Comparison of ENCODE assay signal across 1 cellular context in the genomic region with DNA sequence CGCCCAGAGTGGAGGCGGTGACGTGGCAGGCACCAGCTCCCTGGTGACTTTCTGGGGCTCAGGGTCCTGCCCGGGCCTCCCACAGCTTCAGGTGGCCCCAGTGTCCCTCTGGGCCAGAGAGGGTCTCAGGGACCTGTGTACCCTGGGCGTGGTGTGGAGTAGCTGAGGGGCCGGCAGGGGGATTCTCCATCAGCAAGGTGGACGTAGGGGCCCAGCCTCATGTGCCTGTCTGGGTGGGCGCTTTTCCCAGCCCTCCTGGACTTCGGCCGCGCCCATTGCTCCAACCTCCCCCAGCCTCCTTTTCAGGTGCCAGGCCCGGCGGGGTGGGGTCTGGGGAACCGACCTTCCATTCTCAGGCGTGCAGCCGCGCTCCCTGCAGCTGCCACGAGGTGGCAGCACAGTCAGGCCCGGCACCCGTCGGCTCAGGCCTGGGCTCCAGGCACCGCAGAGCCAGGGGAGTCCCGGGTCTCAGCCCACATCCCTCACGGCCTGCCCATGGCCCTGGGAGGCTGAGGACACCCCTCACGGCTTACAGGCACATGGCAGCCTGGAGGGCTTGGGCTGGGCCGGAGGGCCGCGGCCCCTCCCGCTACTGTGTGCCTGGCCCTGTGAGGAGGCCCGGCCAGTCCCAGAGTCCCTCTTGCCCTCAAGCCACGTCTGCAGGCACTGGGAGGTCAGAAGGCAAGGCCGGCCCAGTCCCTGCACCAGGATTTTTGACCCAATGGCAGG.
TF ChIP-seq lines count a peak whose summit lies in the region.

No MANE protein-coding gene starts in this region.

TF ChIP-seq in HepG2, 621 proteins besides CTCF, POLR2A, EP300 and RAD21 (continued from another document and continues in another):
- TF ChIP-seq MLX (CRISPR knock-in tag; IDR thresholded peaks at IDR 0.05), result no peak
- TF ChIP-seq, protein P1, sequence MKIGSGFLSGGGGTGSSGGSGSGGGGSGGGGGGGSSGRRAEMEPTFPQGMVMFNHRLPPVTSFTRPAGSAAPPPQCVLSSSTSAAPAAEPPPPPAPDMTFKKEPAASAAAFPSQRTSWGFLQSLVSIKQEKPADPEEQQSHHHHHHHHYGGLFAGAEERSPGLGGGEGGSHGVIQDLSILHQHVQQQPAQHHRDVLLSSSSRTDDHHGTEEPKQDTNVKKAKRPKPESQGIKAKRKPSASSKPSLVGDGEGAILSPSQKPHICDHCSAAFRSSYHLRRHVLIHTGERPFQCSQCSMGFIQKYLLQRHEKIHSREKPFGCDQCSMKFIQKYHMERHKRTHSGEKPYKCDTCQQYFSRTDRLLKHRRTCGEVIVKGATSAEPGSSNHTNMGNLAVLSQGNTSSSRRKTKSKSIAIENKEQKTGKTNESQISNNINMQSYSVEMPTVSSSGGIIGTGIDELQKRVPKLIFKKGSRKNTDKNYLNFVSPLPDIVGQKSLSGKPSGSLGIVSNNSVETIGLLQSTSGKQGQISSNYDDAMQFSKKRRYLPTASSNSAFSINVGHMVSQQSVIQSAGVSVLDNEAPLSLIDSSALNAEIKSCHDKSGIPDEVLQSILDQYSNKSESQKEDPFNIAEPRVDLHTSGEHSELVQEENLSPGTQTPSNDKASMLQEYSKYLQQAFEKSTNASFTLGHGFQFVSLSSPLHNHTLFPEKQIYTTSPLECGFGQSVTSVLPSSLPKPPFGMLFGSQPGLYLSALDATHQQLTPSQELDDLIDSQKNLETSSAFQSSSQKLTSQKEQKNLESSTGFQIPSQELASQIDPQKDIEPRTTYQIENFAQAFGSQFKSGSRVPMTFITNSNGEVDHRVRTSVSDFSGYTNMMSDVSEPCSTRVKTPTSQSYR (CRISPR knock-in tag; IDR thresholded peaks at IDR 0.05; ENCODE audit: borderline replicate concordance), result no peak
- no peak for TF ChIP-seq NR2C2 (CRISPR knock-in tag; IDR thresholded peaks at IDR 0.05; ENCODE audit: borderline replicate concordance)
- no peak for TF ChIP-seq RFXANK (CRISPR knock-in tag; IDR thresholded peaks at IDR 0.05)
- no peak for TF ChIP-seq ZNF549 (CRISPR knock-in tag; IDR thresholded peaks at IDR 0.05)
- TF ChIP-seq MBD4 (IDR thresholded peaks at IDR 0.05; ENCODE audit: borderline replicate concordance, low read length), result no peak
- TF ChIP-seq EED (CRISPR knock-in tag; IDR thresholded peaks at IDR 0.05), result no peak
- TF ChIP-seq, protein P2, sequence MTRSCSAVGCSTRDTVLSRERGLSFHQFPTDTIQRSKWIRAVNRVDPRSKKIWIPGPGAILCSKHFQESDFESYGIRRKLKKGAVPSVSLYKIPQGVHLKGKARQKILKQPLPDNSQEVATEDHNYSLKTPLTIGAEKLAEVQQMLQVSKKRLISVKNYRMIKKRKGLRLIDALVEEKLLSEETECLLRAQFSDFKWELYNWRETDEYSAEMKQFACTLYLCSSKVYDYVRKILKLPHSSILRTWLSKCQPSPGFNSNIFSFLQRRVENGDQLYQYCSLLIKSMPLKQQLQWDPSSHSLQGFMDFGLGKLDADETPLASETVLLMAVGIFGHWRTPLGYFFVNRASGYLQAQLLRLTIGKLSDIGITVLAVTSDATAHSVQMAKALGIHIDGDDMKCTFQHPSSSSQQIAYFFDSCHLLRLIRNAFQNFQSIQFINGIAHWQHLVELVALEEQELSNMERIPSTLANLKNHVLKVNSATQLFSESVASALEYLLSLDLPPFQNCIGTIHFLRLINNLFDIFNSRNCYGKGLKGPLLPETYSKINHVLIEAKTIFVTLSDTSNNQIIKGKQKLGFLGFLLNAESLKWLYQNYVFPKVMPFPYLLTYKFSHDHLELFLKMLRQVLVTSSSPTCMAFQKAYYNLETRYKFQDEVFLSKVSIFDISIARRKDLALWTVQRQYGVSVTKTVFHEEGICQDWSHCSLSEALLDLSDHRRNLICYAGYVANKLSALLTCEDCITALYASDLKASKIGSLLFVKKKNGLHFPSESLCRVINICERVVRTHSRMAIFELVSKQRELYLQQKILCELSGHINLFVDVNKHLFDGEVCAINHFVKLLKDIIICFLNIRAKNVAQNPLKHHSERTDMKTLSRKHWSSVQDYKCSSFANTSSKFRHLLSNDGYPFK (CRISPR knock-in tag; IDR thresholded peaks at IDR 0.05; ENCODE audit: borderline replicate concordance), result 0 out of 2 replicates have a peak, but pooled peaks have one; percentile 20
- TF ChIP-seq ZNF205 (CRISPR knock-in tag; IDR thresholded peaks at IDR 0.05), result no peak
- no peak for TF ChIP-seq ZNF230 (CRISPR knock-in tag; IDR thresholded peaks at IDR 0.05)
- no peak for TF ChIP-seq ZNF343 (CRISPR knock-in tag; IDR thresholded peaks at IDR 0.05)
- TF ChIP-seq, protein P3, sequence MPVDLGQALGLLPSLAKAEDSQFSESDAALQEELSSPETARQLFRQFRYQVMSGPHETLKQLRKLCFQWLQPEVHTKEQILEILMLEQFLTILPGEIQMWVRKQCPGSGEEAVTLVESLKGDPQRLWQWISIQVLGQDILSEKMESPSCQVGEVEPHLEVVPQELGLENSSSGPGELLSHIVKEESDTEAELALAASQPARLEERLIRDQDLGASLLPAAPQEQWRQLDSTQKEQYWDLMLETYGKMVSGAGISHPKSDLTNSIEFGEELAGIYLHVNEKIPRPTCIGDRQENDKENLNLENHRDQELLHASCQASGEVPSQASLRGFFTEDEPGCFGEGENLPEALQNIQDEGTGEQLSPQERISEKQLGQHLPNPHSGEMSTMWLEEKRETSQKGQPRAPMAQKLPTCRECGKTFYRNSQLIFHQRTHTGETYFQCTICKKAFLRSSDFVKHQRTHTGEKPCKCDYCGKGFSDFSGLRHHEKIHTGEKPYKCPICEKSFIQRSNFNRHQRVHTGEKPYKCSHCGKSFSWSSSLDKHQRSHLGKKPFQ (CRISPR knock-in tag; IDR thresholded peaks at IDR 0.05; ENCODE audit: insufficient replicate concordance), result no peak
- no peak for TF ChIP-seq PHF21A (CRISPR knock-in tag; IDR thresholded peaks at IDR 0.05)
- no peak for TF ChIP-seq ARID2 (CRISPR knock-in tag; IDR thresholded peaks at IDR 0.05; ENCODE audit: borderline replicate concordance)
- TF ChIP-seq ZNF564 (CRISPR knock-in tag; IDR thresholded peaks at IDR 0.05), result no peak
- TF ChIP-seq ZNF33B (CRISPR knock-in tag; IDR thresholded peaks at IDR 0.05), result no peak
- TF ChIP-seq, protein P4, sequence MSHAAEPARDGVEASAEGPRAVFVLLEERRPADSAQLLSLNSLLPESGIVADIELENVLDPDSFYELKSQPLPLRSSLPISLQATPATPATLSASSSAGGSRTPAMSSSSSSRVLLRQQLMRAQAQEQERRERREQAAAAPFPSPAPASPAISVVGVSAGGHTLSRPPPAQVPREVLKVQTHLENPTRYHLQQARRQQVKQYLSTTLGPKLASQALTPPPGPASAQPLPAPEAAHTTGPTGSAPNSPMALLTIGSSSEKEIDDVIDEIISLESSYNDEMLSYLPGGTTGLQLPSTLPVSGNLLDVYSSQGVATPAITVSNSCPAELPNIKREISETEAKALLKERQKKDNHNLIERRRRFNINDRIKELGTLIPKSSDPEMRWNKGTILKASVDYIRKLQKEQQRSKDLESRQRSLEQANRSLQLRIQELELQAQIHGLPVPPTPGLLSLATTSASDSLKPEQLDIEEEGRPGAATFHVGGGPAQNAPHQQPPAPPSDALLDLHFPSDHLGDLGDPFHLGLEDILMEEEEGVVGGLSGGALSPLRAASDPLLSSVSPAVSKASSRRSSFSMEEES (CRISPR knock-in tag; IDR thresholded peaks at IDR 0.05), result no peak
- no peak for TF ChIP-seq ATF6 (CRISPR knock-in tag; conservative IDR thresholded peaks at IDR 0.05)
- TF ChIP-seq ZSCAN25 (CRISPR knock-in tag; IDR thresholded peaks at IDR 0.05), result no peak
- no peak for TF ChIP-seq ZBTB7B (CRISPR knock-in tag; IDR thresholded peaks at IDR 0.05)
- no peak for TF ChIP-seq AKAP8 (CRISPR knock-in tag; IDR thresholded peaks at IDR 0.05)
- no peak for TF ChIP-seq JUN (CRISPR knock-in tag; IDR thresholded peaks at IDR 0.05)
- TF ChIP-seq HNF1B (CRISPR knock-in tag; IDR thresholded peaks at IDR 0.05), result no peak
- no peak for TF ChIP-seq ZNF547 (CRISPR knock-in tag; IDR thresholded peaks at IDR 0.05)
- TF ChIP-seq, protein P5, sequence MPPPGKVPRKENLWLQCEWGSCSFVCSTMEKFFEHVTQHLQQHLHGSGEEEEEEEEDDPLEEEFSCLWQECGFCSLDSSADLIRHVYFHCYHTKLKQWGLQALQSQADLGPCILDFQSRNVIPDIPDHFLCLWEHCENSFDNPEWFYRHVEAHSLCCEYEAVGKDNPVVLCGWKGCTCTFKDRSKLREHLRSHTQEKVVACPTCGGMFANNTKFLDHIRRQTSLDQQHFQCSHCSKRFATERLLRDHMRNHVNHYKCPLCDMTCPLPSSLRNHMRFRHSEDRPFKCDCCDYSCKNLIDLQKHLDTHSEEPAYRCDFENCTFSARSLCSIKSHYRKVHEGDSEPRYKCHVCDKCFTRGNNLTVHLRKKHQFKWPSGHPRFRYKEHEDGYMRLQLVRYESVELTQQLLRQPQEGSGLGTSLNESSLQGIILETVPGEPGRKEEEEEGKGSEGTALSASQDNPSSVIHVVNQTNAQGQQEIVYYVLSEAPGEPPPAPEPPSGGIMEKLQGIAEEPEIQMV (CRISPR knock-in tag; IDR thresholded peaks at IDR 0.05; ENCODE audit: low read depth), result no peak
- TF ChIP-seq CREB3 (CRISPR knock-in tag; IDR thresholded peaks at IDR 0.05), result no peak
- peak; percentile 91 for TF ChIP-seq STAG1 (CRISPR knock-in tag; IDR thresholded peaks at IDR 0.05)
- TF ChIP-seq HDAC1 (CRISPR knock-in tag; IDR thresholded peaks at IDR 0.05), result no peak
- TF ChIP-seq FIP1L1 (IDR thresholded peaks at IDR 0.05; ENCODE audit: borderline replicate concordance, insufficient read depth, low read depth, low read length), result no peak
- no peak for TF ChIP-seq ZNF567 (CRISPR knock-in tag; IDR thresholded peaks at IDR 0.05; ENCODE audit: borderline replicate concordance)
- no peak for TF ChIP-seq ZFP36L2 (CRISPR knock-in tag; IDR thresholded peaks at IDR 0.05)
- no peak for TF ChIP-seq ZGPAT (CRISPR knock-in tag; IDR thresholded peaks at IDR 0.05)
- TF ChIP-seq KDM3A (CRISPR knock-in tag; IDR thresholded peaks at IDR 0.05; ENCODE audit: low read depth), result 0 out of 2 replicates have a peak, but pooled peaks have one; percentile 29
- no peak for TF ChIP-seq ZNF430 (CRISPR knock-in tag; IDR thresholded peaks at IDR 0.05)
- peak; percentile 70; the same call in 1 of the 2 replicates for TF ChIP-seq KDM2A (CRISPR knock-in tag; IDR thresholded peaks at IDR 0.05; ENCODE audit: borderline replicate concordance, low read depth)
- TF ChIP-seq ZNF432 (CRISPR knock-in tag; IDR thresholded peaks at IDR 0.05; ENCODE audit: borderline replicate concordance), result no peak
- no peak for TF ChIP-seq DNMT3B (CRISPR knock-in tag; conservative IDR thresholded peaks at IDR 0.05)
